Comparison of ENCODE assay signal across 21 cellular contexts in genomic region chr10:131855396-131855762, GRCh38. TPM values are rescaled to one million over a fixed set of nuclear protein-coding genes. Genes with fewer than 3 reads are reported as not detected.
A peak's percentile ranks its signal among the peaks of the same experiment; 100 is the strongest.
DNase-seq lines count a peak whose midpoint lies in the region; ATAC-seq, FAIRE-seq and TF ChIP-seq lines count a peak whose summit lies in the region.
"Had no signal": no experiment of that assay in that cellular context is flagged by ENCODE, and none has a peak within 500 bp of the region (broad histone marks: within the 10 kb centered on the region; RNA-seq: fewer than 3 reads in every experiment).

No MANE protein-coding gene starts in this region.

- no peaks in the 10 kb centered on the region for H3K27me3 ChIP-seq in right lobe of liver
- H3K27me3 ChIP-seq in HepG2 (ENCODE audit: control insufficient read depth in 1 of 2, insufficient read depth in 2 of 2, low read length in 2 of 2) = peaks cover 0 to 60% of the 10 kb centered on the region in 2 experiments; a peak in 4 of 5 replicates
- H3K27me3 ChIP-seq in left lung = peaks cover 0 to 67% of the 10 kb centered on the region in 2 donors
- peaks cover 0 to 25% (median 0%) of the 10 kb centered on the region in 3 donors for H3K27me3 ChIP-seq in sigmoid colon

- BruUV-seq in HepG2 (replicated peaks; lab: Mats Ljungman, UMichigan) = no TSS peak

- H3K9me3 ChIP-seq in right lobe of liver (no peaks in the 10 kb centered on the region), HepG2 (ENCODE audit: low read length) (no peaks in the 10 kb centered on the region), left lung (no peaks in the 10 kb centered on the region), sigmoid colon (no peaks in the 10 kb centered on the region)
- H3K9me3 ChIP-seq: SK-N-SH had no signal

- TF ChIP-seq CTCF in right lobe of liver (IDR thresholded peaks at IDR 0.05) (no peak), HepG2 (CRISPR knock-in tag; IDR thresholded peaks at IDR 0.05) (no peak), left lung (IDR thresholded peaks at IDR 0.05) (no peak), sigmoid colon (IDR thresholded peaks at IDR 0.05) (no peak)

- H4K20me1 ChIP-seq in HepG2 (ENCODE audit: insufficient read depth, low read length) = no peaks in the 10 kb centered on the region

- no peak for FAIRE-seq in HepG2 (lab: Jason Lieb, UNC)
- FAIRE-seq: A204.1, GM12878 had no signal

- H3K36me3 ChIP-seq in right lobe of liver = no peaks in the 10 kb centered on the region
- no peaks in the 10 kb centered on the region for H3K36me3 ChIP-seq in HepG2 (replicated peaks in 1 of 2; ENCODE audit: control insufficient read depth in 1 of 2, insufficient read depth in 2 of 2, low read length in 2 of 2)
- no peaks in the 10 kb centered on the region for H3K36me3 ChIP-seq in left lung
- no peaks in the 10 kb centered on the region for H3K36me3 ChIP-seq in sigmoid colon

- ATAC-seq in right lobe of liver (no peak), HepG2 (no peak; the same call in 2 of the 3 replicates), left lung (no peak)
- ATAC-seq: GM12878, Panc1 had no signal

- H3K27ac ChIP-seq in right lobe of liver (no peak overlapping the region), HepG2 (ENCODE audit: extremely low read length, insufficient read depth, low read length) (no peak overlapping the region), left lung (no peak overlapping the region), sigmoid colon (no peak overlapping the region)
- H3K27ac ChIP-seq: GM23248, HL-60, KMS-11 had no signal

- TF ChIP-seq EP300 in HepG2 (IDR thresholded peaks at IDR 0.05; ENCODE audit: low read depth in 2 of 2, low read length in 2 of 2) = no peak
- TF ChIP-seq EP300 in HepG2 (CRISPR knock-in tag; IDR thresholded peaks at IDR 0.05; ENCODE audit: borderline replicate concordance) = no peak
- no peak for TF ChIP-seq EP300 in sigmoid colon (IDR thresholded peaks at IDR 0.05)

- CTCF ChIA-PET in HepG2 (lab: Yijun Ruan, JAX; ENCODE audit: low intra/inter-chr PET ratio, low total read pairs) = no interaction called here

- DNase-seq in right lobe of liver = peak in 2 of 3 donors; percentile 35 to 44
- no peak for DNase-seq in HepG2 (ENCODE audit: low spot score)
- DNase-seq in left lung = peak; percentile 15 to 47
- peak; percentile 46 for DNase-seq in sigmoid colon
- DNase-seq in GDM1 (lab: John Stamatoyannopoulos, UW) = no peak
- no peak for DNase-seq in NOMO-1 (lab: John Stamatoyannopoulos, UW; ENCODE audit: unreplicated experiment in 2 of 2)
- no peak for DNase-seq in effector CD8-positive, alpha-beta T cell (lab: John Stamatoyannopoulos, UW)
- DNase-seq: GM23248, NCI-H1092 treated with DMSO at 0.1 percent for 48 hours, NCI-H1436 treated with DMSO at 0.1 percent for 48 hours, NCI-H2029, NCI-H2227 treated with DMSO at 0.1 percent for 48 hours, NCI-H510A, NCI-H748 treated with DMSO at 0.1 percent for 48 hours, SIG-M5 had no signal

- WGBS in right lobe of liver (ENCODE audit: insufficient coverage, low coverage, low lambda C conversion rate, missing lambda C conversion rate) = no CpG with 5 or more reads among the region's 7 CpGs
- WGBS in HepG2 (ENCODE audit: low lambda C conversion rate) = no CpG with 5 or more reads among the region's 7 CpGs
- WGBS in sigmoid colon, 2 donors = 48 to 79% methylated on average over 7 of the region's 7 CpGs

- TF ChIP-seq RAD21 in HepG2 (CRISPR knock-in tag; IDR thresholded peaks at IDR 0.05) = no peak

- POLR2A ChIA-PET in HepG2 (lab: Yijun Ruan, JAX) = no interaction called here

- intact Hi-C loops in right lobe of liver (cut with DNase I) (no loop called here), HepG2 (cut with micrococcal nuclease; ENCODE audit: unreplicated experiment) (no loop called here), left lung (cut with DNase I) (no loop called here), sigmoid colon (cut with DNase I) (no loop called here)

- H3K4me3 ChIP-seq in right lobe of liver = no peak overlapping the region
- H3K4me3 ChIP-seq in HepG2 (replicated peaks in 1 of 3; ENCODE audit: insufficient read depth in 1 of 3, low read depth in 2 of 3, low read length in 3 of 3) = no peak overlapping the region
- H3K4me3 ChIP-seq in left lung = no peak overlapping the region
- no peak overlapping the region for H3K4me3 ChIP-seq in sigmoid colon
- H3K4me3 ChIP-seq: GM12878, GM23248 had no signal

- no peak overlapping the region for H2AFZ ChIP-seq in HepG2 (ENCODE audit: low read length)
- H2AFZ ChIP-seq: GM23248 had no signal

- in situ Hi-C loops in HepG2 (cut with HindIII; ENCODE audit: extremely low pct_ligation_motif_present, low pct_unique_long_range_greater_than_20kb) = no loop called here

- no peak overlapping the region for H3K4me2 ChIP-seq in HepG2 (ENCODE audit: low read depth, low read length)
- H3K4me2 ChIP-seq: KMS-11, SK-N-SH had no signal

- H3K4me1 ChIP-seq in right lobe of liver = no peaks in the 10 kb centered on the region
- H3K4me1 ChIP-seq in HepG2 (ENCODE audit: insufficient read depth, low read length) = no peaks in the 10 kb centered on the region
- H3K4me1 ChIP-seq in left lung = no peaks in the 10 kb centered on the region
- H3K4me1 ChIP-seq in sigmoid colon = no peaks in the 10 kb centered on the region

- no peak for TF ChIP-seq POLR2A in right lobe of liver (IDR thresholded peaks at IDR 0.05)
- no peak for TF ChIP-seq POLR2A in HepG2 (IDR thresholded peaks at IDR 0.05; ENCODE audit: insufficient read depth in 1 of 2, low read depth in 2 of 2, low read length in 2 of 2)
- no peak for TF ChIP-seq POLR2A in sigmoid colon (IDR thresholded peaks at IDR 0.05)

- no peak overlapping the region for H3K9ac ChIP-seq in HepG2 (ENCODE audit: insufficient read depth, low read depth, low read length)
- H3K9ac ChIP-seq: GM23248, KMS-11, SK-N-SH had no signal

- no peaks in the 10 kb centered on the region for H3K79me2 ChIP-seq in HepG2 (ENCODE audit: insufficient read depth, low read length)

TF ChIP-seq in HepG2, 621 proteins besides CTCF, POLR2A, EP300 and RAD21:
- TF ChIP-seq SALL2 (CRISPR knock-in tag; IDR thresholded peaks at IDR 0.05) (no peak), HOXA9 (CRISPR knock-in tag; IDR thresholded peaks at IDR 0.05; ENCODE audit: borderline replicate concordance) (no peak), SNRNP70 (IDR thresholded peaks at IDR 0.05; ENCODE audit: low read depth, low read length) (no peak), ATF7 (IDR thresholded peaks at IDR 0.05) (no peak), ATF7 (CRISPR knock-in tag; IDR thresholded peaks at IDR 0.05) (no peak), ZNF703 (CRISPR knock-in tag; IDR thresholded peaks at IDR 0.05; ENCODE audit: borderline replicate concordance) (no peak), NFE2L1 (CRISPR knock-in tag; IDR thresholded peaks at IDR 0.05; ENCODE audit: borderline replicate concordance) (no peak), ZNF207 (IDR thresholded peaks at IDR 0.05; ENCODE audit: borderline replicate concordance) (no peak), ZNF841 (CRISPR knock-in tag; IDR thresholded peaks at IDR 0.05; ENCODE audit: borderline replicate concordance) (no peak), ZNF878 (CRISPR knock-in tag; IDR thresholded peaks at IDR 0.05) (no peak), PHF8 (CRISPR knock-in tag; IDR thresholded peaks at IDR 0.05) (no peak)

RNA-seq across cellular contexts. Expression of gene PPP2R2D, which starts 45.4 kb away (rescaled TPM):
- 10 to 100 TPM; 10.9 to 16.6 (median 14.3) TPM for total RNA-seq in right lobe of liver
- total RNA-seq in HepG2 (2016; rRNA removed; fragmentation: Illumina TruSeq; extraction: Trizol) = 33.2 and 34.4 TPM in 2 replicates
- total RNA-seq in HepG2 (2016; cell fraction: cytosol; rRNA removed; fragmentation: Illumina TruSeq; extraction: Trizol; ENCODE audit: low read depth) = 47.7 and 48.9 TPM in 2 replicates
- total RNA-seq in HepG2 (2016; cell fraction: insoluble cytoplasmic fraction; rRNA removed; fragmentation: Illumina TruSeq; extraction: Trizol) = 31.4 and 33.7 TPM in 2 replicates
- 86.0 and 86.6 TPM in 2 replicates for total RNA-seq in HepG2 (2016; cell fraction: membrane; rRNA removed; fragmentation: Illumina TruSeq; extraction: Trizol)
- total RNA-seq in HepG2 (2016; cell fraction: nucleus; rRNA removed; fragmentation: Illumina TruSeq; extraction: Trizol) = 29.7 and 31.1 TPM in 2 replicates
- polyA plus RNA-seq in HepG2 (2011; rRNA removed) = 32.7 TPM in 2 replicates
- polyA plus RNA-seq in HepG2 (2011; cell fraction: cytosol; rRNA removed) = 31.1 and 33.7 TPM in 2 replicates
- 42.0 and 48.5 TPM in 2 replicates for polyA plus RNA-seq in HepG2 (2011; cell fraction: nucleus; rRNA removed)
- 26.5 and 33.1 TPM in 2 replicates for polyA plus RNA-seq in HepG2 (2012)
- polyA plus RNA-seq in HepG2 (2016; cell fraction: cytosol; fragmentation: Illumina TruSeq; extraction: Trizol; ENCODE audit: low read depth) = 64.7 and 70.1 TPM in 2 replicates
- polyA plus RNA-seq in HepG2 (2016; cell fraction: insoluble cytoplasmic fraction; fragmentation: Illumina TruSeq; extraction: Trizol; ENCODE audit: low read depth) = 40.4 and 47.0 TPM in 2 replicates
- 94.1 and 94.6 TPM in 2 replicates for polyA plus RNA-seq in HepG2 (2016; cell fraction: membrane; fragmentation: Illumina TruSeq; extraction: Trizol; ENCODE audit: low read depth)
- polyA plus RNA-seq in HepG2 (2016; cell fraction: nucleus; fragmentation: Illumina TruSeq; extraction: Trizol; ENCODE audit: insufficient read depth, low read depth) = 53.3 and 54.4 TPM in 2 replicates
- 40.2 and 62.1 TPM in 2 replicates for polyA minus RNA-seq in HepG2 (2011; rRNA and poly(A)+ RNA removed; ENCODE audit: low replicate concordance)
- polyA minus RNA-seq in HepG2 (2011; cell fraction: cytosol; rRNA and poly(A)+ RNA removed) = 16.4 and 18.6 TPM in 2 replicates
- 44.7 and 44.8 TPM in 2 replicates for polyA minus RNA-seq in HepG2 (2011; cell fraction: nucleus; rRNA and poly(A)+ RNA removed)
- 10 to 100 TPM; 22.7 to 24.3 TPM for total RNA-seq in left lung
- 10 to 100 TPM; 22.7 to 44.0 (median 34.6) TPM for total RNA-seq in sigmoid colon
- 10 to 100 TPM; 18.4 to 23.8 (median 22.8) TPM for polyA plus RNA-seq in sigmoid colon

Comparison
In these comparisons a context has a peak if more than half of its experiments do, and no peak if none do; other contexts are left out.
1. DNase-seq: peak in right lobe of liver (2 of 3), left lung (2 of 2) and sigmoid colon (single experiment); none in HepG2 (single experiment), GDM1 (single experiment), NOMO-1 (0 of 2) and effector CD8-positive, alpha-beta T cell (single experiment).